1 cellular context compared by ENCODE assay signal in the genomic region with DNA sequence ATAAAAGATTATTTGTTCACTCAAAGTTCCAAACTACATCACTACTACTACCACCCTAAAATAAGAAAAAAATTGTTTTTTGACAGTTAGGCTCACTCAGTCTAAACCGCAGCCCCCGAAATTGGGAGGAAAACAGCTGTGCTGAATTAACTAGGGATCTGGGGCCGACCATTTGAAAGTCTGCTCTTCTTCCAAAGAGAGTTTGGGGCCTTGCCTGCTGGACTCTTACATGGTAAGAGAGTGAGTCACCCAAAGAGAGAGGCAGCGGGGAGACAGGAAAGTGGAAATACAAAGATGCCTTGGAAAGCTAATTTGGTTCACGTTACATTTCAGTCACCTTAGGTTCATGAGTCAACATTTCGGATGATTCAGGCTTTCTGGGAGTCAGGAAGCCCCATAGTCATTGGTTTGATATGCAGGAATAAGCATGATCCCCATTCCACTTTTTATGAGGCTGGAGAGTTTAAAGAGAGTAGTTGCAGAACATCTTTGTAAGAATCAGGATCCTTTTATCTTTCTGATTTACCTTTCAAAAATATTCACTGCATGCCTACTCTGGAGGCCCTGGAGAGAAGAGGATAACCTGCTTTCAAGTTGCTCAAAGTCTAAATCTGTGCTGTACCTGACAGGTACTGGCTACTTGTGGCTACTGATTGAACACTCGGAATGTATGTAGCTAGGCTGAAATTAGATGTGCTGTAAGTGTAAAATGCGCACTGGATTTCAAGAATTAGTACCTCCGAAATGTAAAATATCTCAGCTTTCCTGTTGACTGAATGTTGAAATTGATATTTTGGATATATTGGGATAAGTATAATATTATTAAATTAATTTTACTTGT.
A peak's percentile ranks its signal among the peaks of the same experiment; 100 is the strongest.
TF ChIP-seq lines count a peak whose summit lies in the region.

No MANE protein-coding gene starts in this region.

TF ChIP-seq in K562, 482 proteins besides CTCF, POLR2A, EP300 and RAD21 (continued from another document and continues in another):
- TF ChIP-seq, protein P1, sequence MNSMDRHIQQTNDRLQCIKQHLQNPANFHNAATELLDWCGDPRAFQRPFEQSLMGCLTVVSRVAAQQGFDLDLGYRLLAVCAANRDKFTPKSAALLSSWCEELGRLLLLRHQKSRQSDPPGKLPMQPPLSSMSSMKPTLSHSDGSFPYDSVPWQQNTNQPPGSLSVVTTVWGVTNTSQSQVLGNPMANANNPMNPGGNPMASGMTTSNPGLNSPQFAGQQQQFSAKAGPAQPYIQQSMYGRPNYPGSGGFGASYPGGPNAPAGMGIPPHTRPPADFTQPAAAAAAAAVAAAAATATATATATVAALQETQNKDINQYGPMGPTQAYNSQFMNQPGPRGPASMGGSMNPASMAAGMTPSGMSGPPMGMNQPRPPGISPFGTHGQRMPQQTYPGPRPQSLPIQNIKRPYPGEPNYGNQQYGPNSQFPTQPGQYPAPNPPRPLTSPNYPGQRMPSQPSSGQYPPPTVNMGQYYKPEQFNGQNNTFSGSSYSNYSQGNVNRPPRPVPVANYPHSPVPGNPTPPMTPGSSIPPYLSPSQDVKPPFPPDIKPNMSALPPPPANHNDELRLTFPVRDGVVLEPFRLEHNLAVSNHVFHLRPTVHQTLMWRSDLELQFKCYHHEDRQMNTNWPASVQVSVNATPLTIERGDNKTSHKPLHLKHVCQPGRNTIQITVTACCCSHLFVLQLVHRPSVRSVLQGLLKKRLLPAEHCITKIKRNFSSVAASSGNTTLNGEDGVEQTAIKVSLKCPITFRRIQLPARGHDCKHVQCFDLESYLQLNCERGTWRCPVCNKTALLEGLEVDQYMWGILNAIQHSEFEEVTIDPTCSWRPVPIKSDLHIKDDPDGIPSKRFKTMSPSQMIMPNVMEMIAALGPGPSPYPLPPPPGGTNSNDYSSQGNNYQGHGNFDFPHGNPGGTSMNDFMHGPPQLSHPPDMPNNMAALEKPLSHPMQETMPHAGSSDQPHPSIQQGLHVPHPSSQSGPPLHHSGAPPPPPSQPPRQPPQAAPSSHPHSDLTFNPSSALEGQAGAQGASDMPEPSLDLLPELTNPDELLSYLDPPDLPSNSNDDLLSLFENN (IDR thresholded peaks at IDR 0.05; ENCODE audit: low read depth in 2 of 2, low read length in 2 of 2), result no peak
- 0 out of 2 replicates have a peak, but pooled peaks have one; percentile 61 for TF ChIP-seq ETV5 (CRISPR knock-in tag; IDR thresholded peaks at IDR 0.05; ENCODE audit: low read depth)
- TF ChIP-seq, protein P2, sequence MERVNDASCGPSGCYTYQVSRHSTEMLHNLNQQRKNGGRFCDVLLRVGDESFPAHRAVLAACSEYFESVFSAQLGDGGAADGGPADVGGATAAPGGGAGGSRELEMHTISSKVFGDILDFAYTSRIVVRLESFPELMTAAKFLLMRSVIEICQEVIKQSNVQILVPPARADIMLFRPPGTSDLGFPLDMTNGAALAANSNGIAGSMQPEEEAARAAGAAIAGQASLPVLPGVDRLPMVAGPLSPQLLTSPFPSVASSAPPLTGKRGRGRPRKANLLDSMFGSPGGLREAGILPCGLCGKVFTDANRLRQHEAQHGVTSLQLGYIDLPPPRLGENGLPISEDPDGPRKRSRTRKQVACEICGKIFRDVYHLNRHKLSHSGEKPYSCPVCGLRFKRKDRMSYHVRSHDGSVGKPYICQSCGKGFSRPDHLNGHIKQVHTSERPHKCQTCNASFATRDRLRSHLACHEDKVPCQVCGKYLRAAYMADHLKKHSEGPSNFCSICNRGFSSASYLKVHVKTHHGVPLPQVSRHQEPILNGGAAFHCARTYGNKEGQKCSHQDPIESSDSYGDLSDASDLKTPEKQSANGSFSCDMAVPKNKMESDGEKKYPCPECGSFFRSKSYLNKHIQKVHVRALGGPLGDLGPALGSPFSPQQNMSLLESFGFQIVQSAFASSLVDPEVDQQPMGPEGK (CRISPR knock-in tag; IDR thresholded peaks at IDR 0.05; ENCODE audit: borderline replicate concordance), result 0 out of 2 replicates have a peak, but pooled peaks have one; percentile 20
- TF ChIP-seq HNRNPH1 (optimal IDR thresholded peaks at IDR 0.05; ENCODE audit: low read depth, low read length), result no peak
- peak in 1 of 2 experiments; percentile 49; a peak in 2 of 4 replicates for TF ChIP-seq HDAC1 (IDR thresholded peaks at IDR 0.05)
- peak; percentile 19; the same call in 1 of the 2 replicates for TF ChIP-seq SOX6 (IDR thresholded peaks at IDR 0.05)
- peak; percentile 76; the same call in 1 of the 2 replicates for TF ChIP-seq ZNF589 (CRISPR knock-in tag; IDR thresholded peaks at IDR 0.05; ENCODE audit: low read depth)
- peak; percentile 28; the same call in 1 of the 2 replicates for TF ChIP-seq TEAD4 (IDR thresholded peaks at IDR 0.05; ENCODE audit: low read length)
- no peak for TF ChIP-seq TEAD4 (CRISPR knock-in tag; IDR thresholded peaks at IDR 0.05; ENCODE audit: borderline replicate concordance)
- TF ChIP-seq ZNF644 (tag; IDR thresholded peaks at IDR 0.05; ENCODE audit: low read depth), result 0 out of 2 replicates have a peak, but pooled peaks have one; percentile 53
- 0 out of 2 replicates have a peak, but pooled peaks have one; percentile 41 for TF ChIP-seq EHMT2 (IDR thresholded peaks at IDR 0.05)
- peak; percentile 51; the same call in 1 of the 2 replicates for TF ChIP-seq GABPA (tag; conservative IDR thresholded peaks at IDR 0.05; ENCODE audit: low read depth)
- no peak for TF ChIP-seq NFIC (IDR thresholded peaks at IDR 0.05)
- peak; percentile 84 for TF ChIP-seq SMARCA4 (IDR thresholded peaks at IDR 0.05)
- 0 out of 2 replicates have a peak, but pooled peaks have one; percentile 41 for TF ChIP-seq RNF2 (IDR thresholded peaks at IDR 0.05)
- 0 out of 2 replicates have a peak, but pooled peaks have one; percentile 26 for TF ChIP-seq ZNF764 (CRISPR knock-in tag; IDR thresholded peaks at IDR 0.05; ENCODE audit: low read depth)
- peak; percentile 95 for TF ChIP-seq JUND (IDR thresholded peaks at IDR 0.05; ENCODE audit: borderline replicate concordance, low read depth, low read length)
- TF ChIP-seq JUND (tag; IDR thresholded peaks at IDR 0.05; ENCODE audit: borderline replicate concordance, low read depth, low read length), result peak; percentile 92
- no peak for TF ChIP-seq SIN3A (IDR thresholded peaks at IDR 0.05; ENCODE audit: borderline replicate concordance in 2 of 2, control insufficient read depth in 1 of 2, low read depth in 2 of 2, low read length in 2 of 2)
- TF ChIP-seq, protein P3, sequence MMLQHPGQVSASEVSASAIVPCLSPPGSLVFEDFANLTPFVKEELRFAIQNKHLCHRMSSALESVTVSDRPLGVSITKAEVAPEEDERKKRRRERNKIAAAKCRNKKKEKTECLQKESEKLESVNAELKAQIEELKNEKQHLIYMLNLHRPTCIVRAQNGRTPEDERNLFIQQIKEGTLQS (IDR thresholded peaks at IDR 0.05), result peak; percentile 93
- TF ChIP-seq, protein P3 (CRISPR knock-in tag; conservative IDR thresholded peaks at IDR 0.05), result peak; percentile 91
- 0 out of 2 replicates have a peak, but pooled peaks have one; percentile 4 for TF ChIP-seq OTX1 (CRISPR knock-in tag; IDR thresholded peaks at IDR 0.05)
- TF ChIP-seq POLR2H (tag; IDR thresholded peaks at IDR 0.05; ENCODE audit: low read depth), result peak; percentile 42
- peak; percentile 15; the same call in 1 of the 2 replicates for TF ChIP-seq GABPB2 (CRISPR knock-in tag; conservative IDR thresholded peaks at IDR 0.05)
- no peak; the same call in 1 of the 2 replicates for TF ChIP-seq GTF2E2 (tag; IDR thresholded peaks at IDR 0.05)
- TF ChIP-seq, protein P4, sequence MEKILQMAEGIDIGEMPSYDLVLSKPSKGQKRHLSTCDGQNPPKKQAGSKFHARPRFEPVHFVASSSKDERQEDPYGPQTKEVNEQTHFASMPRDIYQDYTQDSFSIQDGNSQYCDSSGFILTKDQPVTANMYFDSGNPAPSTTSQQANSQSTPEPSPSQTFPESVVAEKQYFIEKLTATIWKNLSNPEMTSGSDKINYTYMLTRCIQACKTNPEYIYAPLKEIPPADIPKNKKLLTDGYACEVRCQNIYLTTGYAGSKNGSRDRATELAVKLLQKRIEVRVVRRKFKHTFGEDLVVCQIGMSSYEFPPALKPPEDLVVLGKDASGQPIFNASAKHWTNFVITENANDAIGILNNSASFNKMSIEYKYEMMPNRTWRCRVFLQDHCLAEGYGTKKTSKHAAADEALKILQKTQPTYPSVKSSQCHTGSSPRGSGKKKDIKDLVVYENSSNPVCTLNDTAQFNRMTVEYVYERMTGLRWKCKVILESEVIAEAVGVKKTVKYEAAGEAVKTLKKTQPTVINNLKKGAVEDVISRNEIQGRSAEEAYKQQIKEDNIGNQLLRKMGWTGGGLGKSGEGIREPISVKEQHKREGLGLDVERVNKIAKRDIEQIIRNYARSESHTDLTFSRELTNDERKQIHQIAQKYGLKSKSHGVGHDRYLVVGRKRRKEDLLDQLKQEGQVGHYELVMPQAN (IDR thresholded peaks at IDR 0.05; ENCODE audit: borderline replicate concordance), result peak; percentile 28; the same call in 1 of the 2 replicates
- no peak for TF ChIP-seq NFXL1 (CRISPR knock-in tag; IDR thresholded peaks at IDR 0.05)
- peak; percentile 84 for TF ChIP-seq NFE2 (IDR thresholded peaks at IDR 0.05; ENCODE audit: low read depth)
- peak; percentile 38; the same call in 1 of the 2 replicates for TF ChIP-seq MAFF (IDR thresholded peaks at IDR 0.05; ENCODE audit: low read length)
- TF ChIP-seq, protein P5, sequence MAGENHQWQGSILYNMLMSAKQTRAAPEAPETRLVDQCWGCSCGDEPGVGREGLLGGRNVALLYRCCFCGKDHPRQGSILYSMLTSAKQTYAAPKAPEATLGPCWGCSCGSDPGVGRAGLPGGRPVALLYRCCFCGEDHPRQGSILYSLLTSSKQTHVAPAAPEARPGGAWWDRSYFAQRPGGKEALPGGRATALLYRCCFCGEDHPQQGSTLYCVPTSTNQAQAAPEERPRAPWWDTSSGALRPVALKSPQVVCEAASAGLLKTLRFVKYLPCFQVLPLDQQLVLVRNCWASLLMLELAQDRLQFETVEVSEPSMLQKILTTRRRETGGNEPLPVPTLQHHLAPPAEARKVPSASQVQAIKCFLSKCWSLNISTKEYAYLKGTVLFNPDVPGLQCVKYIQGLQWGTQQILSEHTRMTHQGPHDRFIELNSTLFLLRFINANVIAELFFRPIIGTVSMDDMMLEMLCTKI (IDR thresholded peaks at IDR 0.05; ENCODE audit: partially characterized antibody), result no peak
- TF ChIP-seq RHOXF2B (CRISPR knock-in tag; conservative IDR thresholded peaks at IDR 0.05), result 0 out of 2 replicates have a peak, but pooled peaks have one; percentile 8
- peak; percentile 82; the same call in 1 of the 2 replicates for TF ChIP-seq ZNF316 (IDR thresholded peaks at IDR 0.05)
- TF ChIP-seq KDM5B (IDR thresholded peaks at IDR 0.05; ENCODE audit: insufficient replicate concordance, low read depth, low read length), result peak; percentile 65
- peak; percentile 60 for TF ChIP-seq SMARCB1 (IDR thresholded peaks at IDR 0.05; ENCODE audit: insufficient read length, low read depth)
- TF ChIP-seq HDAC2 (IDR thresholded peaks at IDR 0.05), result peak; percentile 18; the same call in 1 of the 2 replicates
- TF ChIP-seq, protein P6, sequence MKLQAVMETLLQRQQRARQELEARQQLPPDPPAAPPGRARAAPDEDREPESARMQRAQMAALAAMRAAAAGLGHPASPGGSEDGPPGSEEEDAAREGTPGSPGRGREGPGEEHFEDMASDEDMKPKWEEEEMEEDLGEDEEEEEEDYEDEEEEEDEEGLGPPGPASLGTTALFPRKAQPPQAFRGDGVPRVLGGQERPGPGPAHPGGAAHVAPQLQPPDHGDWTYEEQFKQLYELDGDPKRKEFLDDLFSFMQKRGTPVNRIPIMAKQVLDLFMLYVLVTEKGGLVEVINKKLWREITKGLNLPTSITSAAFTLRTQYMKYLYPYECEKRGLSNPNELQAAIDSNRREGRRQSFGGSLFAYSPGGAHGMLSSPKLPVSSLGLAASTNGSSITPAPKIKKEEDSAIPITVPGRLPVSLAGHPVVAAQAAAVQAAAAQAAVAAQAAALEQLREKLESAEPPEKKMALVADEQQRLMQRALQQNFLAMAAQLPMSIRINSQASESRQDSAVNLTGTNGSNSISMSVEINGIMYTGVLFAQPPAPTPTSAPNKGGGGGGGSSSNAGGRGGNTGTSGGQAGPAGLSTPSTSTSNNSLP (IDR thresholded peaks at IDR 0.05; ENCODE audit: borderline replicate concordance, low read depth, low read length), result 0 out of 2 replicates have a peak, but pooled peaks have one; percentile 30
- TF ChIP-seq, protein P7, sequence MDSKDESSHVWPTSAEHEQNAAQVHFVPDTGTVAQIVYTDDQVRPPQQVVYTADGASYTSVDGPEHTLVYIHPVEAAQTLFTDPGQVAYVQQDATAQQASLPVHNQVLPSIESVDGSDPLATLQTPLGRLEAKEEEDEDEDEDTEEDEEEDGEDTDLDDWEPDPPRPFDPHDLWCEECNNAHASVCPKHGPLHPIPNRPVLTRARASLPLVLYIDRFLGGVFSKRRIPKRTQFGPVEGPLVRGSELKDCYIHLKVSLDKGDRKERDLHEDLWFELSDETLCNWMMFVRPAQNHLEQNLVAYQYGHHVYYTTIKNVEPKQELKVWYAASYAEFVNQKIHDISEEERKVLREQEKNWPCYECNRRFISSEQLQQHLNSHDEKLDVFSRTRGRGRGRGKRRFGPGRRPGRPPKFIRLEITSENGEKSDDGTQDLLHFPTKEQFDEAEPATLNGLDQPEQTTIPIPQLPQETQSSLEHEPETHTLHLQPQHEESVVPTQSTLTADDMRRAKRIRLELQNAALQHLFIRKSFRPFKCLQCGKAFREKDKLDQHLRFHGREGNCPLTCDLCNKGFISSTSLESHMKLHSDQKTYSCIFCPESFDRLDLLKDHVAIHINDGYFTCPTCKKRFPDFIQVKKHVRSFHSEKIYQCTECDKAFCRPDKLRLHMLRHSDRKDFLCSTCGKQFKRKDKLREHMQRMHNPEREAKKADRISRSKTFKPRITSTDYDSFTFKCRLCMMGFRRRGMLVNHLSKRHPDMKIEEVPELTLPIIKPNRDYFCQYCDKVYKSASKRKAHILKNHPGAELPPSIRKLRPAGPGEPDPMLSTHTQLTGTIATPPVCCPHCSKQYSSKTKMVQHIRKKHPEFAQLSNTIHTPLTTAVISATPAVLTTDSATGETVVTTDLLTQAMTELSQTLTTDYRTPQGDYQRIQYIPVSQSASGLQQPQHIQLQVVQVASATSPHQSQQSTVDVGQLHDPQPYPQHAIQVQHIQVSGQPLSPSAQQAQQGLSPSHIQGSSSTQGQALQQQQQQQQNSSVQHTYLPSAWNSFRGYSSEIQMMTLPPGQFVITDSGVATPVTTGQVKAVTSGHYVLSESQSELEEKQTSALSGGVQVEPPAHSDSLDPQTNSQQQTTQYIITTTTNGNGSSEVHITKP (IDR thresholded peaks at IDR 0.05; ENCODE audit: partially characterized antibody), result peak; percentile 49
- TF ChIP-seq SREBF2 (CRISPR knock-in tag; IDR thresholded peaks at IDR 0.05), result no peak
- peak; percentile 67 for TF ChIP-seq ARID1B (IDR thresholded peaks at IDR 0.05)
- TF ChIP-seq SAP30 (IDR thresholded peaks at IDR 0.05; ENCODE audit: borderline replicate concordance, insufficient read depth, low read depth, low read length, poor library complexity, severe bottlenecking), result peak; percentile 30
- TF ChIP-seq SIRT6 (IDR thresholded peaks at IDR 0.05; ENCODE audit: low read depth, low read length), result no peak
- TF ChIP-seq TAF9B (IDR thresholded peaks at IDR 0.05; ENCODE audit: partially characterized antibody), result peak; percentile 57
- TF ChIP-seq ZNF41 (CRISPR knock-in tag; conservative IDR thresholded peaks at IDR 0.05), result peak; percentile 18; the same call in 1 of the 2 replicates
